8 cellular contexts compared by ENCODE assay signal in the genomic region with DNA sequence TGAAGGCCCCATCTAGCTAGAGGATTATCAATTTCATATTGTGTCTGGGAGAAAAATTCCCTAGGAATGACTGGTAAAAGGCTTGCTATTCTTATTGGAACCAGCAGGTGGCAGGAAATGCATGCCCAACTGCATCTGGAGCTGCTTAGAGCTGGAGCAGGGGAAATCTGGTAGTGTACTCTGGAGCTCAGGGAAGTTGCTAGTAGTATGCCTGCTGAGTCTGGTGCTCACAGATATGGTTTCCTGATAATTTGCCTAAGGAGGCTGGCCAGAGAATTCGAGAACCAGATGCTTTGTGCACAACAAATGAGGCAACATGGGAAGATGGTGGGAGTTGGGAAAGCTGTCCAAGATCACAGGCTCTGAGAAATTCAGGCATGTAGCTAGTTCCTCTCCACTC. TPM values are rescaled to one million over a fixed set of nuclear protein-coding genes. Genes with fewer than 3 reads are reported as not detected.
DNase-seq lines count a peak whose midpoint lies in the region; ATAC-seq and TF ChIP-seq lines count a peak whose summit lies in the region.

No MANE protein-coding gene starts in this region.

- H3K9me3 ChIP-seq in CD8-positive, alpha-beta T cell (ENCODE audit: low read length), result no peaks in the 10 kb centered on the region

- no peak overlapping the region for H3K27ac Mint-ChIP-seq in CD8-positive, alpha-beta T cell

- H3K27me3 ChIP-seq in CD8-positive, alpha-beta T cell (ENCODE audit: insufficient read depth, low read length), result no peaks in the 10 kb centered on the region

- intact Hi-C loops in CD8-positive, alpha-beta T cell (cut with DNase I, micrococcal nuclease), result loop anchor here (1.0 to 5.0 kb wide), 2 partner anchors 318 to 682 kb away; no protein-coding TSS in a partner anchor
- intact Hi-C loops in left ventricle myocardium superior (cut with micrococcal nuclease), result loop anchor here (2.0 to 5.0 kb wide), 3 partner anchors 317 to 682 kb away; no protein-coding TSS in a partner anchor

- no peak overlapping the region for H3K4me3 ChIP-seq in CD8-positive, alpha-beta T cell (ENCODE audit: low read depth, low read length)

- TF ChIP-seq CTCF in CD8-positive, alpha-beta T cell (IDR thresholded peaks at IDR 0.05), result peak; percentile 66

- H3K9me3 Mint-ChIP-seq in CD8-positive, alpha-beta T cell, result no peaks in the 10 kb centered on the region

- H3K36me3 Mint-ChIP-seq in CD8-positive, alpha-beta T cell, result peaks cover 21% of the 10 kb centered on the region

- no peak overlapping the region for H3K27ac ChIP-seq in CD8-positive, alpha-beta T cell (ENCODE audit: low read depth, low read length)

- no peaks in the 10 kb centered on the region for H3K36me3 ChIP-seq in CD8-positive, alpha-beta T cell (ENCODE audit: insufficient read depth, low read length)

- CTCF ChIA-PET in CD8-positive, alpha-beta T cell (lab: Charles Lee), result interaction anchor here (0.7 to 10.2 kb wide), 22 partner anchors 10 to 689 kb away, joined by 3 to 227 read pairs (median 4); no protein-coding TSS in a partner anchor

- peaks cover 4% of the 10 kb centered on the region for H3K4me1 Mint-ChIP-seq in CD8-positive, alpha-beta T cell (ENCODE audit: low read depth)

- DNase-seq in CD8-positive, alpha-beta T cell, result peak in 3 of 7 experiments; percentile 25 to 33 (median 32)
- peak; percentile 31 to 77 for DNase-seq in NCI-H526 (lab: John Stamatoyannopoulos, UW)
- peak in 54 of 58 donors; percentile 2 to 82 (median 46) for DNase-seq in anterior cingulate cortex (lab: John Stamatoyannopoulos, UW)
- DNase-seq in left ventricle myocardium superior, result peak; percentile 31
- peak; percentile 73 for DNase-seq in retina

- H3K4me3 Mint-ChIP-seq in CD8-positive, alpha-beta T cell, result no peak overlapping the region

- H3K4me1 ChIP-seq in CD8-positive, alpha-beta T cell (ENCODE audit: insufficient read depth, low read length), result no peaks in the 10 kb centered on the region

- ATAC-seq in CD8-positive, alpha-beta T cell, result peak; percentile 31
- ATAC-seq in GM18519 (IDR thresholded peaks at IDR 0.05; ENCODE audit: low FRiP score, unreplicated experiment) (peak; percentile 68), HG03342 (IDR thresholded peaks at IDR 0.05; ENCODE audit: unreplicated experiment) (peak; percentile 70), left ventricle myocardium superior (peak; percentile 95), HG02970 (IDR thresholded peaks at IDR 0.05; ENCODE audit: low FRiP score, unreplicated experiment) (no peak)

- H3K27me3 Mint-ChIP-seq in CD8-positive, alpha-beta T cell (ENCODE audit: low read depth), result no peaks in the 10 kb centered on the region

- POLR2A ChIA-PET in CD8-positive, alpha-beta T cell (lab: Charles Lee), result interaction anchor here (0.9 to 2.2 kb wide), 2 partner anchors 54 to 317 kb away, joined by 3 to 14 read pairs; partner anchors contain the start of gene G3BP1

RNA-seq across cellular contexts. Expression of gene G3BP1, which starts 53.7 kb away (rescaled TPM):
- 10 to 100 TPM; 89.1 to 91.1 TPM for total RNA-seq in CD8-positive, alpha-beta T cell
- total RNA-seq in left ventricle myocardium superior, result 125 TPM
